Comparison of ENCODE assay signal across 1 cellular context in genomic region chr16:74111583-74111982, GRCh38.
TF ChIP-seq lines count a peak whose summit lies in the region.

No MANE protein-coding gene starts in this region.

TF ChIP-seq in GM23338, 12 proteins besides CTCF, POLR2A, EP300 and RAD21 (continued from another document):
- TF ChIP-seq, protein P1, sequence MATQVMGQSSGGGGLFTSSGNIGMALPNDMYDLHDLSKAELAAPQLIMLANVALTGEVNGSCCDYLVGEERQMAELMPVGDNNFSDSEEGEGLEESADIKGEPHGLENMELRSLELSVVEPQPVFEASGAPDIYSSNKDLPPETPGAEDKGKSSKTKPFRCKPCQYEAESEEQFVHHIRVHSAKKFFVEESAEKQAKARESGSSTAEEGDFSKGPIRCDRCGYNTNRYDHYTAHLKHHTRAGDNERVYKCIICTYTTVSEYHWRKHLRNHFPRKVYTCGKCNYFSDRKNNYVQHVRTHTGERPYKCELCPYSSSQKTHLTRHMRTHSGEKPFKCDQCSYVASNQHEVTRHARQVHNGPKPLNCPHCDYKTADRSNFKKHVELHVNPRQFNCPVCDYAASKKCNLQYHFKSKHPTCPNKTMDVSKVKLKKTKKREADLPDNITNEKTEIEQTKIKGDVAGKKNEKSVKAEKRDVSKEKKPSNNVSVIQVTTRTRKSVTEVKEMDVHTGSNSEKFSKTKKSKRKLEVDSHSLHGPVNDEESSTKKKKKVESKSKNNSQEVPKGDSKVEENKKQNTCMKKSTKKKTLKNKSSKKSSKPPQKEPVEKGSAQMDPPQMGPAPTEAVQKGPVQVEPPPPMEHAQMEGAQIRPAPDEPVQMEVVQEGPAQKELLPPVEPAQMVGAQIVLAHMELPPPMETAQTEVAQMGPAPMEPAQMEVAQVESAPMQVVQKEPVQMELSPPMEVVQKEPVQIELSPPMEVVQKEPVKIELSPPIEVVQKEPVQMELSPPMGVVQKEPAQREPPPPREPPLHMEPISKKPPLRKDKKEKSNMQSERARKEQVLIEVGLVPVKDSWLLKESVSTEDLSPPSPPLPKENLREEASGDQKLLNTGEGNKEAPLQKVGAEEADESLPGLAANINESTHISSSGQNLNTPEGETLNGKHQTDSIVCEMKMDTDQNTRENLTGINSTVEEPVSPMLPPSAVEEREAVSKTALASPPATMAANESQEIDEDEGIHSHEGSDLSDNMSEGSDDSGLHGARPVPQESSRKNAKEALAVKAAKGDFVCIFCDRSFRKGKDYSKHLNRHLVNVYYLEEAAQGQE (IDR thresholded peaks at IDR 0.05; ENCODE audit: unreplicated experiment), result no peak
- TF ChIP-seq EZH2phosphoT487 (IDR thresholded peaks at IDR 0.05; ENCODE audit: unreplicated experiment) (no peak), STAT1 (IDR thresholded peaks at IDR 0.05; ENCODE audit: unreplicated experiment) (no peak), ZNF114 (CRISPR knock-in tag; IDR thresholded peaks at IDR 0.05) (no peak)
- TF ChIP-seq, protein P2, sequence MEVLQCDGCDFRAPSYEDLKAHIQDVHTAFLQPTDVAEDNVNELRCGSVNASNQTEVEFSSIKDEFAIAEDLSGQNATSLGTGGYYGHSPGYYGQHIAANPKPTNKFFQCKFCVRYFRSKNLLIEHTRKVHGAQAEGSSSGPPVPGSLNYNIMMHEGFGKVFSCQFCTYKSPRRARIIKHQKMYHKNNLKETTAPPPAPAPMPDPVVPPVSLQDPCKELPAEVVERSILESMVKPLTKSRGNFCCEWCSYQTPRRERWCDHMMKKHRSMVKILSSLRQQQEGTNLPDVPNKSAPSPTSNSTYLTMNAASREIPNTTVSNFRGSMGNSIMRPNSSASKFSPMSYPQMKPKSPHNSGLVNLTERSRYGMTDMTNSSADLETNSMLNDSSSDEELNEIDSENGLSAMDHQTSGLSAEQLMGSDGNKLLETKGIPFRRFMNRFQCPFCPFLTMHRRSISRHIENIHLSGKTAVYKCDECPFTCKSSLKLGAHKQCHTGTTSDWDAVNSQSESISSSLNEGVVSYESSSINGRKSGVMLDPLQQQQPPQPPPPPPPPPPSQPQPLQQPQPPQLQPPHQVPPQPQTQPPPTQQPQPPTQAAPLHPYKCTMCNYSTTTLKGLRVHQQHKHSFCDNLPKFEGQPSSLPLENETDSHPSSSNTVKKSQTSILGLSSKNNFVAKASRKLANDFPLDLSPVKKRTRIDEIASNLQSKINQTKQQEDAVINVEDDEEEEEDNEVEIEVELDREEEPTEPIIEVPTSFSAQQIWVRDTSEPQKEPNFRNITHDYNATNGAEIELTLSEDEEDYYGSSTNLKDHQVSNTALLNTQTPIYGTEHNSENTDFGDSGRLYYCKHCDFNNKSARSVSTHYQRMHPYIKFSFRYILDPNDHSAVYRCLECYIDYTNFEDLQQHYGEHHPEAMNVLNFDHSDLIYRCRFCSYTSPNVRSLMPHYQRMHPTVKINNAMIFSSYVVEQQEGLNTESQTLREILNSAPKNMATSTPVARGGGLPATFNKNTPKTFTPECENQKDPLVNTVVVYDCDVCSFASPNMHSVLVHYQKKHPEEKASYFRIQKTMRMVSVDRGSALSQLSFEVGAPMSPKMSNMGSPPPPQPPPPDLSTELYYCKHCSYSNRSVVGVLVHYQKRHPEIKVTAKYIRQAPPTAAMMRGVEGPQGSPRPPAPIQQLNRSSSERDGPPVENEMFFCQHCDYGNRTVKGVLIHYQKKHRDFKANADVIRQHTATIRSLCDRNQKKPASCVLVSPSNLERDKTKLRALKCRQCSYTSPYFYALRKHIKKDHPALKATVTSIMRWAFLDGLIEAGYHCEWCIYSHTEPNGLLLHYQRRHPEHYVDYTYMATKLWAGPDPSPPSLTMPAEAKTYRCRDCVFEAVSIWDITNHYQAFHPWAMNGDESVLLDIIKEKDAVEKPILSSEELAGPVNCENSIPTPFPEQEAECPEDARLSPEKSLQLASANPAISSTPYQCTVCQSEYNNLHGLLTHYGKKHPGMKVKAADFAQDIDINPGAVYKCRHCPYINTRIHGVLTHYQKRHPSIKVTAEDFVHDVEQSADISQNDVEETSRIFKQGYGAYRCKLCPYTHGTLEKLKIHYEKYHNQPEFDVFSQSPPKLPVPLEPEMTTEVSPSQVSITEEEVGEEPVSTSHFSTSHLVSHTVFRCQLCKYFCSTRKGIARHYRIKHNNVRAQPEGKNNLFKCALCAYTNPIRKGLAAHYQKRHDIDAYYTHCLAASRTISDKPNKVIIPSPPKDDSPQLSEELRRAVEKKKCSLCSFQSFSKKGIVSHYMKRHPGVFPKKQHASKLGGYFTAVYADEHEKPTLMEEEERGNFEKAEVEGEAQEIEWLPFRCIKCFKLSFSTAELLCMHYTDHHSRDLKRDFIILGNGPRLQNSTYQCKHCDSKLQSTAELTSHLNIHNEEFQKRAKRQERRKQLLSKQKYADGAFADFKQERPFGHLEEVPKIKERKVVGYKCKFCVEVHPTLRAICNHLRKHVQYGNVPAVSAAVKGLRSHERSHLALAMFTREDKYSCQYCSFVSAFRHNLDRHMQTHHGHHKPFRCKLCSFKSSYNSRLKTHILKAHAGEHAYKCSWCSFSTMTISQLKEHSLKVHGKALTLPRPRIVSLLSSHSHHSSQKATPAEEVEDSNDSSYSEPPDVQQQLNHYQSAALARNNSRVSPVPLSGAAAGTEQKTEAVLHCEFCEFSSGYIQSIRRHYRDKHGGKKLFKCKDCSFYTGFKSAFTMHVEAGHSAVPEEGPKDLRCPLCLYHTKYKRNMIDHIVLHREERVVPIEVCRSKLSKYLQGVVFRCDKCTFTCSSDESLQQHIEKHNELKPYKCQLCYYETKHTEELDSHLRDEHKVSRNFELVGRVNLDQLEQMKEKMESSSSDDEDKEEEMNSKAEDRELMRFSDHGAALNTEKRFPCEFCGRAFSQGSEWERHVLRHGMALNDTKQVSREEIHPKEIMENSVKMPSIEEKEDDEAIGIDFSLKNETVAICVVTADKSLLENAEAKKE (CRISPR knock-in tag; IDR thresholded peaks at IDR 0.05), result no peak
